ENCODE assay signal across 9 cellular contexts in genomic region chr5:45695680-45696093, GRCh38. TPM values are rescaled to one million over a fixed set of nuclear protein-coding genes. Genes with fewer than 3 reads are reported as not detected.
DNase-seq lines count a peak whose midpoint lies in the region; ATAC-seq and TF ChIP-seq lines count a peak whose summit lies in the region.
"Had no signal": no experiment of that assay in that cellular context is flagged by ENCODE, and none has a peak within 500 bp of the region (broad histone marks: within the 10 kb centered on the region; RNA-seq: fewer than 3 reads in every experiment).

No MANE protein-coding gene starts in this region.

- no peak for TF ChIP-seq CTCF in GM23338 (conservative IDR thresholded peaks at IDR 0.05; ENCODE audit: low read depth in 2 of 2)
- no peak for TF ChIP-seq CTCF in spleen (IDR thresholded peaks at IDR 0.05 in 8 of 11, conservative IDR thresholded peaks at IDR 0.05 in 3 of 11)

- peaks cover 37% of the 10 kb centered on the region for H3K4me1 Mint-ChIP-seq in GM23338

- no peaks in the 10 kb centered on the region for H4K20me1 ChIP-seq in GM23338 (replicated peaks; ENCODE audit: insufficient read depth)

- ATAC-seq in GM23338, result peak; percentile 9
- no peak for ATAC-seq in sciatic nerve
- ATAC-seq in GM18502 (IDR thresholded peaks at IDR 0.05; ENCODE audit: poor library complexity, unreplicated experiment), result no peak

- no peaks in the 10 kb centered on the region for H3K9me2 ChIP-seq in GM23338 (ENCODE audit: insufficient read depth)

- H3K9me3 ChIP-seq in spleen, result peaks cover 0 to 17% (median 0%) of the 10 kb centered on the region in 8 donors
- no peaks in the 10 kb centered on the region; the same call in 1 of the 2 replicates for H3K9me3 ChIP-seq in MG63

- H3K4me1 ChIP-seq in GM23338 (ENCODE audit: insufficient read depth) (peaks cover 11% of the 10 kb centered on the region; the same call in 1 of the 2 replicates), spleen (peaks cover 0 to 11% (median 7%) of the 10 kb centered on the region in 6 donors)

- no peak for TF ChIP-seq POLR2A in spleen (IDR thresholded peaks at IDR 0.05)

- H3K36me3 ChIP-seq in GM23338 (ENCODE audit: insufficient read depth) (no peaks in the 10 kb centered on the region), spleen (no peaks in the 10 kb centered on the region), MG63 (no peaks in the 10 kb centered on the region)

- H3K27me3 ChIP-seq in GM23338 (ENCODE audit: insufficient read depth) (peaks cover 10% of the 10 kb centered on the region), spleen (replicated peaks in 1 of 7) (peaks cover 0 to 50% (median 18%) of the 10 kb centered on the region in 7 donors), MG63 (peaks cover 21% of the 10 kb centered on the region)

- peak overlapping the region; percentile 66 for H3K4me3 ChIP-seq in GM23338
- H3K4me3 ChIP-seq in spleen, result peak overlapping the region in 5 of 8 donors; percentile 6 to 53 (median 20)
- H3K4me3 ChIP-seq in MG63, result no peak overlapping the region
- H3K4me3 ChIP-seq: GM12878 had no signal

- H3K79me2 ChIP-seq in GM23338 (replicated peaks; ENCODE audit: insufficient read depth), result peaks cover 11% of the 10 kb centered on the region

- peak overlapping the region; percentile 79 for H2AFZ ChIP-seq in GM23338

- H3K36me3 Mint-ChIP-seq in GM23338 (ENCODE audit: low read depth), result no peaks in the 10 kb centered on the region

- no peak overlapping the region for H3K27ac Mint-ChIP-seq in GM23338
- H3K27ac Mint-ChIP-seq: dendritic cell treated with granulocyte-macrophage colony-stimulating factor and Interleukin-4, amounts not matched to agents 40 ng/mL and 50 ng/mL, for 4 days had no signal

- peak overlapping the region; percentile 85 for H3K4me2 ChIP-seq in GM23338

- H3K4me3 Mint-ChIP-seq in GM23338, result peak overlapping the region; percentile 71
- H3K4me3 Mint-ChIP-seq: dendritic cell treated with granulocyte-macrophage colony-stimulating factor and Interleukin-4, amounts not matched to agents 40 ng/mL and 50 ng/mL, for 4 days had no signal

- DNase-seq in GM23338 (ENCODE audit: low spot score), result peak; percentile 45
- DNase-seq in iPS-NIHi7 (ENCODE audit: extremely low spot score), result peak; percentile 7
- DNase-seq in spleen, result no peak
- no peak for DNase-seq in MG63
- no peak for DNase-seq in sciatic nerve (ENCODE audit: low spot score)

- H3F3A ChIP-seq in GM23338 (replicated peaks; ENCODE audit: low read depth), result no peaks in the 10 kb centered on the region

- WGBS in spleen, 5 donors, result 0 to 29% (median 7%) methylated on average over 12 to 48 of the region's 48 CpGs

- H3K27ac ChIP-seq in GM23338 (ENCODE audit: low read depth) (no peak overlapping the region), angular gyrus (ENCODE audit: low read depth, low read length) (peak overlapping the region; percentile 55), spleen (no peak overlapping the region)

- intact Hi-C loops in spleen (cut with DNase I; ENCODE audit: low total_unique reads) (no loop called here), sciatic nerve (cut with DNase I) (loop anchor here (10.0 kb wide), 1 partner anchor 79 kb away; no protein-coding TSS in a partner anchor)

- H3K9me3 Mint-ChIP-seq in GM23338, result no peaks in the 10 kb centered on the region; the same call in 2 of the 3 replicates
- H3K9me3 Mint-ChIP-seq: dendritic cell treated with granulocyte-macrophage colony-stimulating factor and Interleukin-4, amounts not matched to agents 40 ng/mL and 50 ng/mL, for 4 days had no signal

- H3K27me3 Mint-ChIP-seq in GM23338 (ENCODE audit: insufficient read depth, low read depth, poor library complexity), result peaks cover 16% of the 10 kb centered on the region

TF ChIP-seq in GM23338, 12 proteins besides CTCF, POLR2A, EP300 and RAD21 (continues in another document):
- no peak for TF ChIP-seq NANOG (IDR thresholded peaks at IDR 0.05; ENCODE audit: borderline replicate concordance)
- TF ChIP-seq JUNB (IDR thresholded peaks at IDR 0.05; ENCODE audit: unreplicated experiment), result no peak
- TF ChIP-seq ZNF114 (CRISPR knock-in tag; IDR thresholded peaks at IDR 0.05), result no peak
- TF ChIP-seq EZH2phosphoT487 (IDR thresholded peaks at IDR 0.05; ENCODE audit: unreplicated experiment), result no peak
- TF ChIP-seq POLR2AphosphoS5 (IDR thresholded peaks at IDR 0.05; ENCODE audit: low read depth), result no peak
- TF ChIP-seq, protein P1, sequence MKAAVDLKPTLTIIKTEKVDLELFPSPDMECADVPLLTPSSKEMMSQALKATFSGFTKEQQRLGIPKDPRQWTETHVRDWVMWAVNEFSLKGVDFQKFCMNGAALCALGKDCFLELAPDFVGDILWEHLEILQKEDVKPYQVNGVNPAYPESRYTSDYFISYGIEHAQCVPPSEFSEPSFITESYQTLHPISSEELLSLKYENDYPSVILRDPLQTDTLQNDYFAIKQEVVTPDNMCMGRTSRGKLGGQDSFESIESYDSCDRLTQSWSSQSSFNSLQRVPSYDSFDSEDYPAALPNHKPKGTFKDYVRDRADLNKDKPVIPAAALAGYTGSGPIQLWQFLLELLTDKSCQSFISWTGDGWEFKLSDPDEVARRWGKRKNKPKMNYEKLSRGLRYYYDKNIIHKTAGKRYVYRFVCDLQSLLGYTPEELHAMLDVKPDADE (IDR thresholded peaks at IDR 0.05), result no peak
- no peak for TF ChIP-seq EZH2 (IDR thresholded peaks at IDR 0.05; ENCODE audit: low read depth, unreplicated experiment)
- TF ChIP-seq STAT1 (IDR thresholded peaks at IDR 0.05; ENCODE audit: unreplicated experiment), result no peak
- no peak for TF ChIP-seq CREB1 (CRISPR knock-in tag; IDR thresholded peaks at IDR 0.05; ENCODE audit: low read depth)
- TF ChIP-seq ZNF331 (CRISPR knock-in tag; IDR thresholded peaks at IDR 0.05; ENCODE audit: low read depth), result no peak
- TF ChIP-seq, protein P2, sequence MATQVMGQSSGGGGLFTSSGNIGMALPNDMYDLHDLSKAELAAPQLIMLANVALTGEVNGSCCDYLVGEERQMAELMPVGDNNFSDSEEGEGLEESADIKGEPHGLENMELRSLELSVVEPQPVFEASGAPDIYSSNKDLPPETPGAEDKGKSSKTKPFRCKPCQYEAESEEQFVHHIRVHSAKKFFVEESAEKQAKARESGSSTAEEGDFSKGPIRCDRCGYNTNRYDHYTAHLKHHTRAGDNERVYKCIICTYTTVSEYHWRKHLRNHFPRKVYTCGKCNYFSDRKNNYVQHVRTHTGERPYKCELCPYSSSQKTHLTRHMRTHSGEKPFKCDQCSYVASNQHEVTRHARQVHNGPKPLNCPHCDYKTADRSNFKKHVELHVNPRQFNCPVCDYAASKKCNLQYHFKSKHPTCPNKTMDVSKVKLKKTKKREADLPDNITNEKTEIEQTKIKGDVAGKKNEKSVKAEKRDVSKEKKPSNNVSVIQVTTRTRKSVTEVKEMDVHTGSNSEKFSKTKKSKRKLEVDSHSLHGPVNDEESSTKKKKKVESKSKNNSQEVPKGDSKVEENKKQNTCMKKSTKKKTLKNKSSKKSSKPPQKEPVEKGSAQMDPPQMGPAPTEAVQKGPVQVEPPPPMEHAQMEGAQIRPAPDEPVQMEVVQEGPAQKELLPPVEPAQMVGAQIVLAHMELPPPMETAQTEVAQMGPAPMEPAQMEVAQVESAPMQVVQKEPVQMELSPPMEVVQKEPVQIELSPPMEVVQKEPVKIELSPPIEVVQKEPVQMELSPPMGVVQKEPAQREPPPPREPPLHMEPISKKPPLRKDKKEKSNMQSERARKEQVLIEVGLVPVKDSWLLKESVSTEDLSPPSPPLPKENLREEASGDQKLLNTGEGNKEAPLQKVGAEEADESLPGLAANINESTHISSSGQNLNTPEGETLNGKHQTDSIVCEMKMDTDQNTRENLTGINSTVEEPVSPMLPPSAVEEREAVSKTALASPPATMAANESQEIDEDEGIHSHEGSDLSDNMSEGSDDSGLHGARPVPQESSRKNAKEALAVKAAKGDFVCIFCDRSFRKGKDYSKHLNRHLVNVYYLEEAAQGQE (IDR thresholded peaks at IDR 0.05; ENCODE audit: unreplicated experiment), result no peak

RNA-seq across cellular contexts. Expression of gene HCN1, which starts 0.5 kb away (rescaled TPM):
- 6.9 and 7.4 TPM in 2 replicates for total RNA-seq in GM23338 (2014; rRNA removed; shearing (Covaris generic))
- polyA plus RNA-seq in GM23338 (2016; fragmentation: Nextera tagmentation; extraction: Ambion mirVana) (2.0 and 2.8 TPM in 2 replicates), spleen (not detected)
- total RNA-seq in spleen (not detected), sciatic nerve (37.3 TPM)
- total RNA-seq in MG63 (2014; rRNA removed; shearing (Covaris generic); ENCODE audit: low replicate concordance), result not detected in 2 replicates
- total RNA-seq: GM12878 had no signal
- polyA plus RNA-seq: GM12878 had no signal

Comparison
In these comparisons a context has a peak if more than half of its experiments do, and no peak if none do; other contexts are left out.
1. DNase-seq: peak in GM23338 (single experiment) and iPS-NIHi7 (single experiment); none in spleen (single experiment), MG63 (single experiment) and sciatic nerve (single experiment).